ENCODE assay signal across 9 cellular contexts in genomic region chr19:56258272-56258671, GRCh38. TPM values are rescaled to one million over a fixed set of nuclear protein-coding genes. Genes with fewer than 3 reads are reported as not detected.
"Had no signal": no experiment of that assay in that cellular context is flagged by ENCODE, and none has a peak within 500 bp of the region (broad histone marks: within the 10 kb centered on the region; RNA-seq: fewer than 3 reads in every experiment).

No MANE protein-coding gene starts in this region.

- ATAC-seq: GM12878 had no signal

- FAIRE-seq: G401.6, GM12878, GM12891, GM12892, GM18507, GM19239 had no signal

- H3K4me3 ChIP-seq: GM12878 had no signal

- DNase-seq: GDM1, GF-D8 had no signal

RNA-seq across cellular contexts. Expression of gene EDDM13, which starts 14.3 kb away (rescaled TPM):
- total RNA-seq: G401, GM12878 had no signal

RNA-seq across cellular contexts. Expression of gene ZSCAN5C, which starts 56.2 kb away (rescaled TPM):
- total RNA-seq: G401, GM12878 had no signal
- polyA plus RNA-seq: GM12878 had no signal
